Comparison of ENCODE assay signal across 28 cellular contexts in genomic region chr10:76618171-76618570, GRCh38.
"Had no signal": no experiment of that assay in that cellular context is flagged by ENCODE, and none has a peak within 500 bp of the region (broad histone marks: within the 10 kb centered on the region; RNA-seq: fewer than 3 reads in every experiment).

No MANE protein-coding gene starts in this region.

- H3K4me2 ChIP-seq: smooth muscle cell had no signal

- ATAC-seq: activated CD4-positive, CD25-positive, alpha-beta regulatory T cell treated with anti-CD3 and anti-CD28 coated beads, Interleukin-2, amount 50 U/mL, for 24 hours; activated CD8-positive, alpha-beta memory T cell treated with anti-CD3 and anti-CD28 coated beads, Interleukin-2, amount 10 ng/mL, durations not matched to agents 7 days and 5 days; effector memory CD8-positive, alpha-beta T cell; gastrocnemius medialis; mucosa of descending colon; natural killer cell treated with Interleukin-12 subunit alpha and Interleukin-12 subunit beta and Interleukin-15 and Interleukin-18, amount 100 ng/mL, for 72 hours had no signal

- H3K36me3 Mint-ChIP-seq: activated CD8-positive, alpha-beta memory T cell treated with anti-CD3 and anti-CD28 coated beads, Interleukin-2, amount 10 ng/mL, durations not matched to agents 7 days and 5 days; natural killer cell treated with Interleukin-12 subunit alpha and Interleukin-12 subunit beta and Interleukin-15 and Interleukin-18, amount 100 ng/mL, for 72 hours had no signal

- H3K27ac Mint-ChIP-seq: activated CD4-positive, alpha-beta memory T cell treated with anti-CD3 and anti-CD28 coated beads, Interleukin-2, amount 10 ng/mL, durations not matched to agents 7 days and 5 days; activated CD4-positive, alpha-beta T cell treated with anti-CD3 and anti-CD28 coated beads, Interleukin-2, amount 10 ng/mL, durations not matched to agents 24 days and 14 days; activated CD8-positive, alpha-beta memory T cell treated with anti-CD3 and anti-CD28 coated beads, Interleukin-2, amount 10 ng/mL, durations not matched to agents 7 days and 5 days; activated naive CD4-positive, alpha-beta T cell treated with anti-CD3 and anti-CD28 coated beads for 36 hours; activated T-cell treated with anti-CD3 and anti-CD28 coated beads, Interleukin-2, amount 50 U/mL, for 72 hours; effector memory CD8-positive, alpha-beta T cell; natural killer cell treated with Interleukin-12 subunit alpha and Interleukin-12 subunit beta and Interleukin-15 and Interleukin-18, amount 100 ng/mL, for 72 hours had no signal

- H3K36me3 ChIP-seq: gastrocnemius medialis, left ventricle myocardium inferior, right atrium auricular region, thoracic aorta, WERI-Rb-1 had no signal

- H3K27me3 ChIP-seq: gastrocnemius medialis, right atrium auricular region had no signal

- H3K9me3 ChIP-seq: gastrocnemius medialis, mucosa of descending colon, right atrium auricular region had no signal

- H3K9me3 Mint-ChIP-seq: activated CD4-positive, alpha-beta T cell treated with anti-CD3 and anti-CD28 coated beads, Interleukin-2, amount 10 ng/mL, durations not matched to agents 24 days and 14 days had no signal

- H3K27me3 Mint-ChIP-seq: activated CD4-positive, alpha-beta memory T cell treated with anti-CD3 and anti-CD28 coated beads, Interleukin-2, amount 10 ng/mL, durations not matched to agents 7 days and 5 days; activated CD4-positive, alpha-beta T cell treated with anti-CD3 and anti-CD28 coated beads, Interleukin-2, amount 10 ng/mL, durations not matched to agents 24 days and 14 days; activated CD8-positive, alpha-beta memory T cell treated with anti-CD3 and anti-CD28 coated beads, Interleukin-2, amount 10 ng/mL, durations not matched to agents 7 days and 5 days; effector memory CD8-positive, alpha-beta T cell; natural killer cell treated with Interleukin-12 subunit alpha and Interleukin-12 subunit beta and Interleukin-15 and Interleukin-18, amount 100 ng/mL, for 72 hours had no signal

- DNase-seq: activated CD4-positive, alpha-beta memory T cell treated with anti-CD3 and anti-CD28 coated beads, Interleukin-2, amount 10 ng/mL, durations not matched to agents 7 days and 5 days; activated CD4-positive, alpha-beta T cell treated with anti-CD3 and anti-CD28 coated beads, Interleukin-2, amount 10 ng/mL, durations not matched to agents 24 days and 14 days; activated CD8-positive, alpha-beta memory T cell treated with anti-CD3 and anti-CD28 coated beads, Interleukin-2, amount 10 ng/mL, durations not matched to agents 7 days and 5 days; activated effector memory CD4-positive, alpha-beta T cell treated with Interleukin-2 at 50 U/mL for 16 hours; activated naive CD4-positive, alpha-beta T cell treated with anti-CD3 and anti-CD28 coated beads for 36 hours; activated T-cell treated with anti-CD3 and anti-CD28 coated beads for 4 hours; activated T-cell treated with anti-CD3 and anti-CD28 coated beads, Interleukin-2, amount 50 U/mL, for 72 hours; amniotic stem cell; caudate nucleus; cortex of kidney; effector memory CD8-positive, alpha-beta T cell; erythroblast; gastrocnemius medialis; glutamatergic neuron; left ventricle myocardium inferior; mucosa of descending colon; stimulated activated CD4-positive, alpha-beta T cell treated with anti-CD3 and anti-CD28 coated beads, Interleukin-1b, Interleukin-23, amount 100 ng/mL, for 48 hours; stimulated activated CD4-positive, alpha-beta T cell treated with anti-CD3 and anti-CD28 coated beads, Interleukin-4, amount 100 ng/mL, for 4 hours; stimulated activated naive CD4-positive, alpha-beta T cell; T1000; trophoblast cell; WERI-Rb-1 had no signal

- H3K4me3 Mint-ChIP-seq: activated CD4-positive, alpha-beta memory T cell treated with anti-CD3 and anti-CD28 coated beads, Interleukin-2, amount 10 ng/mL, durations not matched to agents 7 days and 5 days; activated CD4-positive, alpha-beta T cell treated with anti-CD3 and anti-CD28 coated beads, Interleukin-2, amount 10 ng/mL, durations not matched to agents 24 days and 14 days; activated CD8-positive, alpha-beta memory T cell treated with anti-CD3 and anti-CD28 coated beads, Interleukin-2, amount 10 ng/mL, durations not matched to agents 7 days and 5 days; activated naive CD4-positive, alpha-beta T cell treated with anti-CD3 and anti-CD28 coated beads for 36 hours; activated T-cell treated with anti-CD3 and anti-CD28 coated beads, Interleukin-2, amount 50 U/mL, for 72 hours; effector memory CD8-positive, alpha-beta T cell; natural killer cell treated with Interleukin-12 subunit alpha and Interleukin-12 subunit beta and Interleukin-15 and Interleukin-18, amount 100 ng/mL, for 72 hours had no signal

- H3K4me1 ChIP-seq: gastrocnemius medialis, left ventricle myocardium inferior, right atrium auricular region had no signal

- H3K4me3 ChIP-seq: gastrocnemius medialis, left ventricle myocardium inferior, lung, mucosa of descending colon, right atrium auricular region, smooth muscle cell, thoracic aorta had no signal

- H3K4me1 Mint-ChIP-seq: activated CD4-positive, alpha-beta memory T cell treated with anti-CD3 and anti-CD28 coated beads, Interleukin-2, amount 10 ng/mL, durations not matched to agents 7 days and 5 days; activated CD4-positive, alpha-beta T cell treated with anti-CD3 and anti-CD28 coated beads, Interleukin-2, amount 10 ng/mL, durations not matched to agents 24 days and 14 days; activated CD8-positive, alpha-beta memory T cell treated with anti-CD3 and anti-CD28 coated beads, Interleukin-2, amount 10 ng/mL, durations not matched to agents 7 days and 5 days had no signal

- H3K27ac ChIP-seq: gastrocnemius medialis, left ventricle myocardium inferior, right atrium auricular region, thoracic aorta, WERI-Rb-1 had no signal
